9 cellular contexts compared by ENCODE assay signal in the genomic region with DNA sequence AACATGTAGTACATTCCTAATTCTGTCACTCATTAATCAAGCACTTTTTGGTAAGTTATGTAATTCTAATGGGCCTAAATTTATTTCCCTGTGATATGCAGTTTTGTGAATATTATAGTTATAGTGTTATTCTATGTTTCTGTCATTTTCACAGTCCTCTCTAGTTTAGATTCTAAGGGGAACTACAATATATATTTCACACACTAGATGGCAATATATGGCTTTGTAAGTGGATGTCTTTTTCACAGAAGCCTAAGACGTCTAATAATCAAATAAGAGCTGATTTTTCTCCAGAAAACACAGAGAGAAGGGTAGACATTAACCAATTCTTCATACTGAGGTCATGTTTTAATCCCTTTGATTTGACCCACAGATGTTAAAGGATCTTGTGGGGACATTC. TPM values are rescaled to one million over a fixed set of nuclear protein-coding genes. Genes with fewer than 3 reads are reported as not detected.
DNase-seq lines count a peak whose midpoint lies in the region; ATAC-seq and TF ChIP-seq lines count a peak whose summit lies in the region.
"Had no signal": no experiment of that assay in that cellular context is flagged by ENCODE, and none has a peak within 500 bp of the region (broad histone marks: within the 10 kb centered on the region; RNA-seq: fewer than 3 reads in every experiment).

No MANE protein-coding gene starts in this region.

- H3K27me3 Mint-ChIP-seq in CD4-positive, CD25-positive, alpha-beta regulatory T cell = peaks cover 10% of the 10 kb centered on the region
- H3K27me3 Mint-ChIP-seq: stimulated activated naive CD8-positive, alpha-beta T cell treated with anti-CD3 and anti-CD28 coated beads, Interleukin-15, Interleukin-2, amounts not matched to agents 100 ng/mL and 50 ng/mL, for 24 hours had no signal

- H3K4me2 ChIP-seq in SU-DHL-6 (ENCODE audit: low read depth, low read length, poor library complexity, severe bottlenecking) (peak overlapping the region; percentile 12), hepatocyte (no peak overlapping the region), PC-3 (ENCODE audit: low read length) (no peak overlapping the region)

- H3K4me1 ChIP-seq in CD4-positive, CD25-positive, alpha-beta regulatory T cell (ENCODE audit: control insufficient read depth, insufficient read depth, low read length, poor library complexity, severe bottlenecking) = no peaks in the 10 kb centered on the region
- H3K4me1 ChIP-seq in hepatocyte (ENCODE audit: insufficient read depth) (no peaks in the 10 kb centered on the region), PC-3 (ENCODE audit: insufficient read depth, low read length) (no peaks in the 10 kb centered on the region)

- H2AFZ ChIP-seq in SU-DHL-6 (ENCODE audit: low read depth, low read length, severe bottlenecking) = peak overlapping the region; percentile 77
- no peak overlapping the region for H2AFZ ChIP-seq in hepatocyte
- no peak overlapping the region for H2AFZ ChIP-seq in PC-3 (ENCODE audit: low read length)

- H3K27ac Mint-ChIP-seq in CD4-positive, CD25-positive, alpha-beta regulatory T cell = no peak overlapping the region
- H3K27ac Mint-ChIP-seq: stimulated activated naive CD8-positive, alpha-beta T cell treated with anti-CD3 and anti-CD28 coated beads, Interleukin-15, Interleukin-2, amounts not matched to agents 100 ng/mL and 50 ng/mL, for 24 hours had no signal

- H3K36me3 Mint-ChIP-seq in CD4-positive, CD25-positive, alpha-beta regulatory T cell = peaks cover 4% of the 10 kb centered on the region

- POLR2A ChIA-PET in HEK293T (lab: Yijun Ruan, JAX) = no interaction called here
- POLR2A ChIA-PET in PC-3 (lab: Charles Lee; ENCODE audit: unreplicated experiment) = no interaction called here

- ATAC-seq in CD4-positive, CD25-positive, alpha-beta regulatory T cell (ENCODE audit: low read depth in 2 of 2) = peak in 1 of 2 donors; percentile 50
- no peak for ATAC-seq in PC-3
- no peak for ATAC-seq in GM21515 (IDR thresholded peaks at IDR 0.05; ENCODE audit: unreplicated experiment)

- peaks cover 2% of the 10 kb centered on the region for H3K27me3 ChIP-seq in CD4-positive, CD25-positive, alpha-beta regulatory T cell (ENCODE audit: control insufficient read depth, insufficient read depth, low read length)
- no peaks in the 10 kb centered on the region for H3K27me3 ChIP-seq in SU-DHL-6 (ENCODE audit: low read length)
- no peaks in the 10 kb centered on the region for H3K27me3 ChIP-seq in hepatocyte
- no peaks in the 10 kb centered on the region for H3K27me3 ChIP-seq in PC-3 (ENCODE audit: low read length)

- no peak overlapping the region for H3K9ac ChIP-seq in SU-DHL-6 (ENCODE audit: low read length)
- no peak overlapping the region for H3K9ac ChIP-seq in PC-3 (ENCODE audit: low read length)

- no peak overlapping the region for H3K4me3 Mint-ChIP-seq in CD4-positive, CD25-positive, alpha-beta regulatory T cell
- H3K4me3 Mint-ChIP-seq: stimulated activated naive CD8-positive, alpha-beta T cell treated with anti-CD3 and anti-CD28 coated beads, Interleukin-15, Interleukin-2, amounts not matched to agents 100 ng/mL and 50 ng/mL, for 24 hours had no signal

- H3F3A ChIP-seq in SU-DHL-6 (ENCODE audit: insufficient read depth) = no peaks in the 10 kb centered on the region
- H3F3A ChIP-seq in PC-3 (ENCODE audit: low read length, unreplicated experiment) = no peaks in the 10 kb centered on the region

- intact Hi-C loops in PC-3 (cut with micrococcal nuclease) = no loop called here

- WGBS in hepatocyte (ENCODE audit: low lambda C conversion rate, missing lambda C conversion rate) = 0% methylated on average over 1 of the region's 1 CpG

- H3K9me2 ChIP-seq in SU-DHL-6 (replicated peaks; ENCODE audit: insufficient read depth, low read length) (no peaks in the 10 kb centered on the region), hepatocyte (replicated peaks; ENCODE audit: insufficient read depth) (no peaks in the 10 kb centered on the region), PC-3 (replicated peaks; ENCODE audit: low read length) (no peaks in the 10 kb centered on the region)

- no peaks in the 10 kb centered on the region for H4K20me1 ChIP-seq in SU-DHL-6 (ENCODE audit: low read depth, low read length)
- H4K20me1 ChIP-seq in hepatocyte (ENCODE audit: insufficient read depth, poor library complexity, severe bottlenecking) = no peaks in the 10 kb centered on the region
- no peaks in the 10 kb centered on the region for H4K20me1 ChIP-seq in PC-3 (ENCODE audit: low read length)

- no peaks in the 10 kb centered on the region for H3K9me3 ChIP-seq in CD4-positive, CD25-positive, alpha-beta regulatory T cell (ENCODE audit: control insufficient read depth in 2 of 2, low read length in 2 of 2)
- H3K9me3 ChIP-seq in SU-DHL-6 (ENCODE audit: insufficient read depth, low read length) (no peaks in the 10 kb centered on the region), hepatocyte (ENCODE audit: low read depth) (no peaks in the 10 kb centered on the region), PC-3 (ENCODE audit: low read length) (no peaks in the 10 kb centered on the region)

- H3K36me3 ChIP-seq in CD4-positive, CD25-positive, alpha-beta regulatory T cell (ENCODE audit: control insufficient read depth, insufficient read depth, low read length) = no peaks in the 10 kb centered on the region
- H3K36me3 ChIP-seq in SU-DHL-6 (ENCODE audit: low read length) = no peaks in the 10 kb centered on the region
- no peaks in the 10 kb centered on the region for H3K36me3 ChIP-seq in hepatocyte (replicated peaks; ENCODE audit: insufficient read depth, low read depth)
- H3K36me3 ChIP-seq in PC-3 (ENCODE audit: low read depth, low read length) = no peaks in the 10 kb centered on the region

- peak in 2 of 3 donors; percentile 16 to 37 for DNase-seq in CD4-positive, CD25-positive, alpha-beta regulatory T cell
- peak; percentile 20 for DNase-seq in HEK293T (ENCODE audit: extremely low spot score)
- DNase-seq in hepatocyte (ENCODE audit: low spot score) = peak; percentile 15
- DNase-seq in PC-3 = no peak
- no peak for DNase-seq in T1000 (lab: John Stamatoyannopoulos, UW)
- no peak for DNase-seq in SHP77 (lab: John Stamatoyannopoulos, UW)

- TF ChIP-seq CTCF in SU-DHL-6 (IDR thresholded peaks at IDR 0.05; ENCODE audit: insufficient read depth, low read length, poor library complexity, severe bottlenecking) = peak; percentile 22
- TF ChIP-seq CTCF in hepatocyte (IDR thresholded peaks at IDR 0.05; ENCODE audit: poor library complexity) = peak; percentile 63
- no peak for TF ChIP-seq CTCF in PC-3 (conservative IDR thresholded peaks at IDR 0.05; ENCODE audit: low read depth, low read length)

- BruUV-seq in PC-3 (replicated peaks; lab: Mats Ljungman, UMichigan) = no TSS peak

- CTCF ChIA-PET in HEK293T (lab: Yijun Ruan, JAX) = interaction anchor here (0.6 to 1.7 kb wide), 7 partner anchors 8 to 422 kb away, joined by 3 to 8 read pairs (median 4); no protein-coding TSS in a partner anchor
- CTCF ChIA-PET in PC-3 (lab: Charles Lee) = no interaction called here

- H3K4me1 Mint-ChIP-seq in CD4-positive, CD25-positive, alpha-beta regulatory T cell = peaks cover 5 to 12% (median 6%) of the 10 kb centered on the region in 4 donors

- H3K27ac ChIP-seq in CD4-positive, CD25-positive, alpha-beta regulatory T cell (ENCODE audit: insufficient read depth, low read length, poor library complexity, severe bottlenecking) = no peak overlapping the region
- H3K27ac ChIP-seq in SU-DHL-6 (ENCODE audit: low read depth, low read length) = no peak overlapping the region
- H3K27ac ChIP-seq in hepatocyte = no peak overlapping the region
- no peak overlapping the region for H3K27ac ChIP-seq in PC-3 (ENCODE audit: low read length)

- no peaks in the 10 kb centered on the region for H3K9me3 Mint-ChIP-seq in CD4-positive, CD25-positive, alpha-beta regulatory T cell
- H3K9me3 Mint-ChIP-seq: stimulated activated naive CD8-positive, alpha-beta T cell treated with anti-CD3 and anti-CD28 coated beads, Interleukin-15, Interleukin-2, amounts not matched to agents 100 ng/mL and 50 ng/mL, for 24 hours had no signal

- H3K79me2 ChIP-seq in SU-DHL-6 (ENCODE audit: insufficient read depth, low read length) (no peaks in the 10 kb centered on the region), hepatocyte (no peaks in the 10 kb centered on the region), PC-3 (ENCODE audit: low read length) (no peaks in the 10 kb centered on the region)

- H3K4me3 ChIP-seq in CD4-positive, CD25-positive, alpha-beta regulatory T cell (ENCODE audit: low read depth, low read length) = no peak overlapping the region
- no peak overlapping the region for H3K4me3 ChIP-seq in SU-DHL-6 (ENCODE audit: insufficient read depth, low read length, poor library complexity, severe bottlenecking)
- no peak overlapping the region for H3K4me3 ChIP-seq in hepatocyte
- no peak overlapping the region for H3K4me3 ChIP-seq in PC-3 (ENCODE audit: low read length)

TF ChIP-seq in HEK293T, 16 proteins besides CTCF, POLR2A, EP300 and RAD21 (continues in another document):
- TF ChIP-seq HDGF (IDR thresholded peaks at IDR 0.05; ENCODE audit: borderline replicate concordance) (no peak), CTBP1 (IDR thresholded peaks at IDR 0.05; ENCODE audit: borderline replicate concordance) (no peak), ELF4 (IDR thresholded peaks at IDR 0.05) (no peak), FOXM1 (IDR thresholded peaks at IDR 0.05; ENCODE audit: borderline replicate concordance) (no peak), LEF1 (IDR thresholded peaks at IDR 0.05; ENCODE audit: borderline replicate concordance) (no peak), L3MBTL2 (conservative IDR thresholded peaks at IDR 0.05) (no peak), FOXA1 (IDR thresholded peaks at IDR 0.05) (no peak), SUZ12 (IDR thresholded peaks at IDR 0.05) (no peak), ARNT (IDR thresholded peaks at IDR 0.05) (no peak), TARDBP (IDR thresholded peaks at IDR 0.05) (no peak), ZNF384 (IDR thresholded peaks at IDR 0.05) (no peak)
- TF ChIP-seq, protein P1, sequence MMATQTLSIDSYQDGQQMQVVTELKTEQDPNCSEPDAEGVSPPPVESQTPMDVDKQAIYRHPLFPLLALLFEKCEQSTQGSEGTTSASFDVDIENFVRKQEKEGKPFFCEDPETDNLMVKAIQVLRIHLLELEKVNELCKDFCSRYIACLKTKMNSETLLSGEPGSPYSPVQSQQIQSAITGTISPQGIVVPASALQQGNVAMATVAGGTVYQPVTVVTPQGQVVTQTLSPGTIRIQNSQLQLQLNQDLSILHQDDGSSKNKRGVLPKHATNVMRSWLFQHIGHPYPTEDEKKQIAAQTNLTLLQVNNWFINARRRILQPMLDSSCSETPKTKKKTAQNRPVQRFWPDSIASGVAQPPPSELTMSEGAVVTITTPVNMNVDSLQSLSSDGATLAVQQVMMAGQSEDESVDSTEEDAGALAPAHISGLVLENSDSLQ (IDR thresholded peaks at IDR 0.05) = no peak

RNA-seq across cellular contexts. Expression of a gene that starts 18.0 kb away (rescaled TPM):
- total RNA-seq in CD4-positive, CD25-positive, alpha-beta regulatory T cell = 1.6 TPM
- 1 to 10 TPM; 3.9 to 5.6 (median 4.7) TPM for polyA plus RNA-seq in CD4-positive, CD25-positive, alpha-beta regulatory T cell
- 14.9 and 15.7 TPM in 2 replicates for total RNA-seq in hepatocyte
- polyA plus RNA-seq in hepatocyte = 12.8 TPM in 2 replicates
- not detected in 2 replicates for total RNA-seq in PC-3 (2014; rRNA removed)

RNA-seq across cellular contexts. Expression of a gene that starts 21.5 kb away (rescaled TPM):
- not detected for total RNA-seq in CD4-positive, CD25-positive, alpha-beta regulatory T cell
- not detected for polyA plus RNA-seq in CD4-positive, CD25-positive, alpha-beta regulatory T cell
- total RNA-seq in hepatocyte (0.17 TPM in 1 of 2 replicates, not detected in the other), PC-3 (2014; rRNA removed) (not detected in 2 replicates)
- not detected in 2 replicates for polyA plus RNA-seq in hepatocyte

Comparison
In these comparisons a context has a peak if more than half of its experiments do, and no peak if none do; other contexts are left out.
1. DNase-seq: peak in CD4-positive, CD25-positive, alpha-beta regulatory T cell (2 of 3), HEK293T (single experiment) and hepatocyte (single experiment); none in PC-3 (single experiment), T1000 (single experiment) and SHP77 (0 of 2).